In the genomic region with DNA sequence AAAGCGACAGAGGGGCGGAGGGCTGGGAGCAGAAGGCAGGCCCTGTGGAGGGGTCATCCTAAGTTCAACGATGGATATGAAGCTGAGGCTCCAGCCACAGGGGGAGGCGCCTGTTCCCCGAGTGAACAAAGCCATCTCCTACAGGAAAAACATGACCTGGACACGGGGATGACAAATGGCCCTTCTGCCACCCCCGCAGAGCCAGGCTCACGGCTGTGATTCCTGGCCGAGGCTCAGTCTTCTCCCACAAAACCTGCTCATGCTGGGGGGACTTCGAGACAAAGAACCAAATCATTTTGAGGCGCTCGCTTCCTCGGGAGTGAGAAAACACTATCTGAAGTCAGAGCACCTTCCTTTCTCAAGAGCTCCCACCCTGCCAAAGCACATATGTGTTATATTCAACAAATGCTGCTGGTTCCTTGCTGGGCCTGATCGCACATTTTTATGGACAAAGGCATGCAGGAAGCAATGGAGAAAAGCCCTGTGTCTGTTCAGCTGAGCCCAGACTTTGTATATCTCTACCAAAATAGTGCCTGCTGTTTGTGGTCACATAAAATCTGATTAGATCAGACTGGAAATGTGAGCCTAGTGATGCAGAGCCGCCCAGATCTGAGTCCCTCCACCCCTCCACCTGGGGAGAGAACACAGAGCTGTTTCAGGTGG, we compare ENCODE assay signal across 9 cellular contexts. TPM values are rescaled to one million over a fixed set of nuclear protein-coding genes. Genes with fewer than 3 reads are reported as not detected.
DNase-seq lines count a peak whose midpoint lies in the region; ATAC-seq, FAIRE-seq and TF ChIP-seq lines count a peak whose summit lies in the region.
"Had no signal": no experiment of that assay in that cellular context is flagged by ENCODE, and none has a peak within 500 bp of the region (broad histone marks: within the 10 kb centered on the region; RNA-seq: fewer than 3 reads in every experiment).

No MANE protein-coding gene starts in this region.

- peak; percentile 7 for FAIRE-seq in bronchial epithelial cell (lab: Jason Lieb, UNC)

- H3K4me3 Mint-ChIP-seq in naive thymus-derived CD8-positive, alpha-beta T cell, result no peak overlapping the region
- H3K4me3 Mint-ChIP-seq in activated naive CD4-positive, alpha-beta T cell treated with anti-CD3 and anti-CD28 coated beads, Interleukin-2, amount 10 ng/mL, durations not matched to agents 7 days and 5 days, result no peak overlapping the region
- H3K4me3 Mint-ChIP-seq: IgD-negative memory B cell had no signal

- POLR2A ChIA-PET in naive thymus-derived CD8-positive, alpha-beta T cell (lab: Charles Lee), result no interaction called here

- peak overlapping the region; percentile 82 for H3K27ac ChIP-seq in mesodermal cell (ENCODE audit: low read depth, low read length, severe bottlenecking)

- H3K27me3 ChIP-seq in bronchial epithelial cell (ENCODE audit: control insufficient read depth, insufficient read depth, low read length), result no peaks in the 10 kb centered on the region

- H3K36me3 ChIP-seq in bronchial epithelial cell (ENCODE audit: control insufficient read depth, insufficient read depth, low read length), result no peaks in the 10 kb centered on the region
- H3K36me3 ChIP-seq in mesodermal cell (ENCODE audit: control insufficient read depth, insufficient read depth, low read length), result no peaks in the 10 kb centered on the region

- no peaks in the 10 kb centered on the region for H3K36me3 Mint-ChIP-seq in naive thymus-derived CD8-positive, alpha-beta T cell
- no peaks in the 10 kb centered on the region for H3K36me3 Mint-ChIP-seq in activated naive CD4-positive, alpha-beta T cell treated with anti-CD3 and anti-CD28 coated beads, Interleukin-2, amount 10 ng/mL, durations not matched to agents 7 days and 5 days
- H3K36me3 Mint-ChIP-seq: IgD-negative memory B cell had no signal

- TF ChIP-seq CTCF in bronchial epithelial cell (IDR thresholded peaks at IDR 0.05; ENCODE audit: insufficient read depth, low read length, severe bottlenecking), result no peak

- peaks cover 7% of the 10 kb centered on the region for H3K9me3 ChIP-seq in mesodermal cell (ENCODE audit: control insufficient read depth, low read length)

- no peak overlapping the region for H3K4me3 ChIP-seq in bronchial epithelial cell (ENCODE audit: low read depth, low read length)
- no peak overlapping the region for H3K4me3 ChIP-seq in mesodermal cell (ENCODE audit: extremely low read depth, insufficient read depth, low read length, poor library complexity, severe bottlenecking)

- DNase-seq in NCI-H1092 treated with DMSO at 0.1 percent for 48 hours (lab: John Stamatoyannopoulos, UW) (peak; percentile 87), bronchial epithelial cell (ENCODE audit: low read depth) (peak; percentile 17), NOMO-1 treated with dmso at 0.1 percent for 144 hours (lab: John Stamatoyannopoulos, UW; ENCODE audit: unreplicated experiment) (no peak)
- no peak for DNase-seq in naive thymus-derived CD8-positive, alpha-beta T cell
- DNase-seq in activated naive CD4-positive, alpha-beta T cell treated with anti-CD3 and anti-CD28 coated beads, Interleukin-2, amount 10 ng/mL, durations not matched to agents 7 days and 5 days, result no peak

- H3K27me3 Mint-ChIP-seq in naive thymus-derived CD8-positive, alpha-beta T cell, result peaks cover 13 to 29% (median 25%) of the 10 kb centered on the region in 5 donors
- H3K27me3 Mint-ChIP-seq in activated naive CD4-positive, alpha-beta T cell treated with anti-CD3 and anti-CD28 coated beads, Interleukin-2, amount 10 ng/mL, durations not matched to agents 7 days and 5 days, result peaks cover 27% of the 10 kb centered on the region

- H3K4me1 Mint-ChIP-seq in naive thymus-derived CD8-positive, alpha-beta T cell, result peaks cover 0 to 3% (median under 1%) of the 10 kb centered on the region in 4 donors
- peaks cover 9% of the 10 kb centered on the region for H3K4me1 Mint-ChIP-seq in activated naive CD4-positive, alpha-beta T cell treated with anti-CD3 and anti-CD28 coated beads, Interleukin-2, amount 10 ng/mL, durations not matched to agents 7 days and 5 days

- no peaks in the 10 kb centered on the region for H3K9me3 Mint-ChIP-seq in naive thymus-derived CD8-positive, alpha-beta T cell
- H3K9me3 Mint-ChIP-seq in activated naive CD4-positive, alpha-beta T cell treated with anti-CD3 and anti-CD28 coated beads, Interleukin-2, amount 10 ng/mL, durations not matched to agents 7 days and 5 days, result no peaks in the 10 kb centered on the region
- H3K9me3 Mint-ChIP-seq: IgD-negative memory B cell had no signal

- H3K27ac Mint-ChIP-seq in naive thymus-derived CD8-positive, alpha-beta T cell, result no peak overlapping the region
- H3K27ac Mint-ChIP-seq in activated naive CD4-positive, alpha-beta T cell treated with anti-CD3 and anti-CD28 coated beads, Interleukin-2, amount 10 ng/mL, durations not matched to agents 7 days and 5 days, result no peak overlapping the region
- H3K27ac Mint-ChIP-seq: IgD-negative memory B cell had no signal

- ATAC-seq in GM21367 (IDR thresholded peaks at IDR 0.05; ENCODE audit: unreplicated experiment), result peak; percentile 38
- ATAC-seq in naive thymus-derived CD8-positive, alpha-beta T cell, result no peak
- ATAC-seq in GM18909 (IDR thresholded peaks at IDR 0.05; ENCODE audit: poor library complexity, unreplicated experiment), result no peak

- peaks cover 22% of the 10 kb centered on the region for H3K4me1 ChIP-seq in mesodermal cell (ENCODE audit: control insufficient read depth, insufficient read depth, low read length, poor library complexity, severe bottlenecking)

- 67 to 75% methylated on average over 11 to 14 of the region's 15 CpGs for WGBS in mesodermal cell (ENCODE audit: insufficient coverage in 2 of 2), 2 experiments

- CTCF ChIA-PET in activated naive CD4-positive, alpha-beta T cell treated with anti-CD3 and anti-CD28 coated beads, Interleukin-2, amount 10 ng/mL, durations not matched to agents 7 days and 5 days (lab: Charles Lee), result no interaction called here

RNA-seq across cellular contexts. Expression of gene RBP1, which starts 5.6 kb away (rescaled TPM):
- 69.5 and 187 TPM in 2 replicates for total RNA-seq in bronchial epithelial cell
- polyA plus RNA-seq in mesodermal cell (2013, experiment 1 of 2), result 71.6 TPM
- polyA plus RNA-seq in mesodermal cell (2013, experiment 2 of 2), result 74.4 TPM
- total RNA-seq in naive thymus-derived CD8-positive, alpha-beta T cell, result not detected
- not detected for polyA plus RNA-seq in naive thymus-derived CD8-positive, alpha-beta T cell
- polyA plus RNA-seq: IgD-negative memory B cell had no signal

RNA-seq across cellular contexts. Expression of gene RBP2, which starts 57.6 kb away (rescaled TPM):
- total RNA-seq in bronchial epithelial cell, result not detected in 2 replicates
- not detected for polyA plus RNA-seq in mesodermal cell (2013, experiment 1 of 2)
- not detected for polyA plus RNA-seq in mesodermal cell (2013, experiment 2 of 2)
- not detected for total RNA-seq in naive thymus-derived CD8-positive, alpha-beta T cell
- not detected for polyA plus RNA-seq in naive thymus-derived CD8-positive, alpha-beta T cell
- polyA plus RNA-seq: IgD-negative memory B cell had no signal

Comparison
In these comparisons a context has a peak if more than half of its experiments do, and no peak if none do; other contexts are left out.
1. DNase-seq: peak in NCI-H1092 treated with DMSO at 0.1 percent for 48 hours (single experiment) and bronchial epithelial cell (single experiment); none in naive thymus-derived CD8-positive, alpha-beta T cell (0 of 10), NOMO-1 treated with dmso at 0.1 percent for 144 hours (single experiment) and activated naive CD4-positive, alpha-beta T cell treated with anti-CD3 and anti-CD28 coated beads, Interleukin-2, amount 10 ng/mL, durations not matched to agents 7 days and 5 days (single experiment).
2. RNA of gene RBP1, which starts 5.6 kb away (total RNA-seq): 69.5 to 187 TPM in bronchial epithelial cell; not detected in naive thymus-derived CD8-positive, alpha-beta T cell; every median in the first group is over 10 times any median in the second.